Comparison of ENCODE assay signal across 1 cellular context in genomic region chr12:57231276-57232021, GRCh38.
TF ChIP-seq lines count a peak whose summit lies in the region.

No MANE protein-coding gene starts in this region.

TF ChIP-seq in SK-N-SH treated with all-trans-retinoic acid at 6 μM for 48 hours, 23 proteins besides CTCF, POLR2A, EP300 and RAD21 (continued from another document):
- TF ChIP-seq POU6F1 (CRISPR knock-in tag; IDR thresholded peaks at IDR 0.05; ENCODE audit: borderline replicate concordance, low read depth) = no peak
